ENCODE assay signal across 8 cellular contexts in the genomic region with DNA sequence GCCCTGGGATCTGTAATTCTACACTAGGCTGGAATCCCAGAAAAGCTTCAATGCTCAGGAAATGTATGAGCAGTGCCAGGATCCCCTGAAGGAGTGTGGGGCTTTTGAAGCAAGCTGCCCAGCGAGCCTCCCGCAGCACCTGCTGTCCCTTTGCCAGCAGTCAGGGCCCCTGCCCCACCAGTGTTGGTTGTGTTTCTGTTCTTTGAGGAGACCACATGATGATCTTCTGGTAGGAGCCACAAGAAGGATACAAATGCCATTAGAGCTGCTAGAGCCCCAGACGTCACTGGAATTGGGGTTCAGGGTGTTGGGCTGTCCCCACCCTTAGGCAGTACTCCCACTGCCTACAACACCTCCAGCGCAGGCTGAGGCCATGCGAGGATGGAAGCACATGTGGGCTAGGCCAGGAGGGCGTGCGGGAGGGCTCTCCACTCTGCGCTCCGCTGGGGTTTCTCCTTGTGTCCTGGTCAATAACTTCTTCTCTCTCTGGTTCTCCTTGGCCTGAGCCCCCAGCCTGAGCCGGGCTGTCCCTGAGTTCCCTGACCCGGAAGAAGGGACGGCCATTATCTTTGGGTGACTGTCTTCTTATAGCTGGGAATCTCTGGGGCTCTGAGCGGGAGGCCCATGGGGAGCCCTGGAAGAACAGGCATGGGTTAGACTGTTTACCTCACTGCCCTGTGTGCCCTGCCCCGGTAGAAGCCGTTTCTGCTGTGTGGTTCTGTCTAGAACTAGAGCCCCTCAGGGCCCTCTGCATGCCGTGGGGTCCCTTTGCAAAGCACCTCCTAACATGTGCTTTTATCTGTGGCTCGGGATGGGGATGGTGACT.
DNase-seq lines count a peak whose midpoint lies in the region; ATAC-seq, FAIRE-seq and TF ChIP-seq lines count a peak whose summit lies in the region.

No MANE protein-coding gene starts in this region.

- H3K9ac ChIP-seq in KMS-11 = peak overlapping the region; percentile 85

- peak overlapping the region; percentile 95 for H3K27ac Mint-ChIP-seq in stimulated activated effector memory CD8-positive, alpha-beta T cell treated with anti-CD3 and anti-CD28 coated beads, Interleukin-12 subunit alpha, Interleukin-12 subunit beta, amount 100 ng/mL, for 72 hours

- peak overlapping the region; percentile 98 for H3K27ac ChIP-seq in KMS-11

- peaks cover 83% of the 10 kb centered on the region for H3K36me3 Mint-ChIP-seq in stimulated activated effector memory CD8-positive, alpha-beta T cell treated with anti-CD3 and anti-CD28 coated beads, Interleukin-12 subunit alpha, Interleukin-12 subunit beta, amount 100 ng/mL, for 72 hours

- peaks cover 92% of the 10 kb centered on the region for H3K4me1 Mint-ChIP-seq in stimulated activated effector memory CD8-positive, alpha-beta T cell treated with anti-CD3 and anti-CD28 coated beads, Interleukin-12 subunit alpha, Interleukin-12 subunit beta, amount 100 ng/mL, for 72 hours

- ATAC-seq in stimulated activated effector memory CD8-positive, alpha-beta T cell treated with anti-CD3 and anti-CD28 coated beads, Interleukin-12 subunit alpha, Interleukin-12 subunit beta, amount 100 ng/mL, for 72 hours = peak; percentile 0

- DNase-seq in activated CD8-positive, alpha-beta memory T cell treated with anti-CD3 and anti-CD28 coated beads, Interleukin-2, amount 50 U/mL, for 48 hours = peak; percentile 73
- DNase-seq in islet precursor cell = peak; percentile 50
- DNase-seq in stimulated activated effector memory CD8-positive, alpha-beta T cell treated with anti-CD3 and anti-CD28 coated beads, Interleukin-12 subunit alpha, Interleukin-12 subunit beta, amount 100 ng/mL, for 72 hours (ENCODE audit: low spot score in 2 of 2) = no peak
- no peak for DNase-seq in GM12892 (ENCODE audit: insufficient read length)
- DNase-seq in COLO668 (lab: John Stamatoyannopoulos, UW; ENCODE audit: unreplicated experiment) = no peak
- no peak for DNase-seq in kidney glomerular epithelial cell (lab: John Stamatoyannopoulos, UW)
- DNase-seq in OCI-M1 (lab: John Stamatoyannopoulos, UW) = no peak

- TF ChIP-seq CTCF in KMS-11 (conservative IDR thresholded peaks at IDR 0.05; ENCODE audit: low read depth, low read length) = no peak

- H2AFZ ChIP-seq in KMS-11 (ENCODE audit: low read depth) = no peak overlapping the region

- no peaks in the 10 kb centered on the region for H3K36me3 ChIP-seq in KMS-11 (ENCODE audit: insufficient read depth)

- H4K20me1 ChIP-seq in KMS-11 (ENCODE audit: insufficient read depth) = no peaks in the 10 kb centered on the region

- FAIRE-seq in GM12892 (lab: Jason Lieb, UNC) = no peak

- peak overlapping the region; percentile 19 for H3K4me3 ChIP-seq in KMS-11 (IDR thresholded peaks at IDR 0.05; ENCODE audit: insufficient read depth, low read depth, low read length)

- H3K27me3 ChIP-seq in KMS-11 (ENCODE audit: insufficient read depth, low read depth) = no peaks in the 10 kb centered on the region

- no peaks in the 10 kb centered on the region for H3K9me3 Mint-ChIP-seq in stimulated activated effector memory CD8-positive, alpha-beta T cell treated with anti-CD3 and anti-CD28 coated beads, Interleukin-12 subunit alpha, Interleukin-12 subunit beta, amount 100 ng/mL, for 72 hours

- peak overlapping the region; percentile 83 for H3K4me2 ChIP-seq in KMS-11

- peak overlapping the region; percentile 95 for H3K4me3 Mint-ChIP-seq in stimulated activated effector memory CD8-positive, alpha-beta T cell treated with anti-CD3 and anti-CD28 coated beads, Interleukin-12 subunit alpha, Interleukin-12 subunit beta, amount 100 ng/mL, for 72 hours

- TF ChIP-seq POLR2A in GM12892 (IDR thresholded peaks at IDR 0.05; ENCODE audit: low read depth, low read length) = no peak

- H3K4me1 ChIP-seq in KMS-11 (ENCODE audit: low read depth, poor library complexity, severe bottlenecking) = peaks cover 97% of the 10 kb centered on the region

- H3K79me2 ChIP-seq in KMS-11 (ENCODE audit: insufficient read depth, low read depth) = peaks cover 77% of the 10 kb centered on the region

Comparison
In these comparisons a context has a peak if more than half of its experiments do, and no peak if none do; other contexts are left out.
1. DNase-seq: peak in activated CD8-positive, alpha-beta memory T cell treated with anti-CD3 and anti-CD28 coated beads, Interleukin-2, amount 50 U/mL, for 48 hours (single experiment) and islet precursor cell (single experiment); none in stimulated activated effector memory CD8-positive, alpha-beta T cell treated with anti-CD3 and anti-CD28 coated beads, Interleukin-12 subunit alpha, Interleukin-12 subunit beta, amount 100 ng/mL, for 72 hours (0 of 2), GM12892 (single experiment), COLO668 (single experiment), kidney glomerular epithelial cell (single experiment) and OCI-M1 (single experiment).